13 cellular contexts compared by ENCODE assay signal in genomic region chr11:14636119-14636518, GRCh38. TPM values are rescaled to one million over a fixed set of nuclear protein-coding genes. Genes with fewer than 3 reads are reported as not detected.
A peak's percentile ranks its signal among the peaks of the same experiment; 100 is the strongest.
DNase-seq lines count a peak whose midpoint lies in the region; ATAC-seq and TF ChIP-seq lines count a peak whose summit lies in the region.
"Had no signal": no experiment of that assay in that cellular context is flagged by ENCODE, and none has a peak within 500 bp of the region (broad histone marks: within the 10 kb centered on the region; RNA-seq: fewer than 3 reads in every experiment).

No MANE protein-coding gene starts in this region.

- no peaks in the 10 kb centered on the region for H3K27me3 ChIP-seq in right atrium auricular region
- H3K27me3 ChIP-seq: heart left ventricle, testis had no signal

- H3K36me3 ChIP-seq in right atrium auricular region: no peaks in the 10 kb centered on the region
- H3K36me3 ChIP-seq: heart left ventricle had no signal

- intact Hi-C loops in activated CD4-positive, alpha-beta T cell treated with anti-CD3 and anti-CD28 coated beads, Interleukin-2, amount 10 ng/mL, durations not matched to agents 24 days and 14 days (cut with micrococcal nuclease): no loop called here
- intact Hi-C loops in activated CD8-positive, alpha-beta T cell treated with anti-CD3 and anti-CD28 coated beads for 36 hours (cut with micrococcal nuclease): no loop called here

- CTCF ChIA-PET in activated CD8-positive, alpha-beta T cell treated with anti-CD3 and anti-CD28 coated beads for 36 hours (lab: Charles Lee): interaction anchor here (0.8 to 2.8 kb wide), 6 partner anchors 12 to 269 kb away, joined by 3 to 9 read pairs (median 4); no protein-coding TSS in a partner anchor

- H3K27me3 Mint-ChIP-seq in activated CD4-positive, alpha-beta T cell treated with anti-CD3 and anti-CD28 coated beads, Interleukin-2, amount 10 ng/mL, durations not matched to agents 24 days and 14 days: no peaks in the 10 kb centered on the region
- H3K27me3 Mint-ChIP-seq in activated CD8-positive, alpha-beta T cell treated with anti-CD3 and anti-CD28 coated beads for 36 hours: no peaks in the 10 kb centered on the region
- H3K27me3 Mint-ChIP-seq in stimulated activated naive B cell treated with anti-CD40 and anti-IgM and Interleukin-4, amounts not matched to agents 10 μg/mL and 1 μg/mL and 100 μg/mL, for 72 hours: peaks cover 0 to 4% of the 10 kb centered on the region in 2 donors

- DNase-seq in activated CD4-positive, alpha-beta T cell treated with anti-CD3 and anti-CD28 coated beads, Interleukin-2, amount 10 ng/mL, durations not matched to agents 24 days and 14 days: peak; percentile 63
- no peak for DNase-seq in activated CD4-positive, alpha-beta T cell treated with anti-CD3 and anti-CD28 coated beads, Interleukin-2, amount 50 U/mL, for 1 hour
- peak; percentile 65 for DNase-seq in KG1 (lab: John Stamatoyannopoulos, UW)
- peak; percentile 34 for DNase-seq in activated CD8-positive, alpha-beta T cell treated with anti-CD3 and anti-CD28 coated beads for 36 hours
- no peak for DNase-seq in stimulated activated naive B cell treated with anti-CD40 and anti-IgM and Interleukin-4, amounts not matched to agents 10 μg/mL and 1 μg/mL and 100 μg/mL, for 72 hours
- no peak for DNase-seq in right atrium auricular region (ENCODE audit: low spot score)
- no peak for DNase-seq in middle frontal gyrus (ENCODE audit: extremely low spot score, low spot score)
- DNase-seq: 8988T, heart left ventricle, NCI-H1930, testis had no signal

- H3K4me3 ChIP-seq in right atrium auricular region: no peak overlapping the region
- H3K4me3 ChIP-seq: coronary artery, heart left ventricle, testis had no signal

- peak overlapping the region; percentile 32 for H3K4me3 Mint-ChIP-seq in activated CD4-positive, alpha-beta T cell treated with anti-CD3 and anti-CD28 coated beads, Interleukin-2, amount 10 ng/mL, durations not matched to agents 24 days and 14 days
- H3K4me3 Mint-ChIP-seq in activated CD8-positive, alpha-beta T cell treated with anti-CD3 and anti-CD28 coated beads for 36 hours: peak overlapping the region; percentile 37
- H3K4me3 Mint-ChIP-seq in stimulated activated naive B cell treated with anti-CD40 and anti-IgM and Interleukin-4, amounts not matched to agents 10 μg/mL and 1 μg/mL and 100 μg/mL, for 72 hours: no peak overlapping the region

- no peak for TF ChIP-seq CTCF in activated CD8-positive, alpha-beta T cell treated with anti-CD3 and anti-CD28 coated beads for 36 hours (IDR thresholded peaks at IDR 0.05)
- TF ChIP-seq CTCF in right atrium auricular region (IDR thresholded peaks at IDR 0.05): no peak

- H3K4me1 Mint-ChIP-seq in activated CD4-positive, alpha-beta T cell treated with anti-CD3 and anti-CD28 coated beads, Interleukin-2, amount 10 ng/mL, durations not matched to agents 24 days and 14 days: peaks cover 50% of the 10 kb centered on the region
- H3K4me1 Mint-ChIP-seq in activated CD8-positive, alpha-beta T cell treated with anti-CD3 and anti-CD28 coated beads for 36 hours (ENCODE audit: low read depth): peaks cover 65% of the 10 kb centered on the region
- H3K4me1 Mint-ChIP-seq in stimulated activated naive B cell treated with anti-CD40 and anti-IgM and Interleukin-4, amounts not matched to agents 10 μg/mL and 1 μg/mL and 100 μg/mL, for 72 hours: peaks cover 10 to 24% of the 10 kb centered on the region in 2 donors

- peak overlapping the region in 1 of 2 donors; percentile 6 for H3K27ac ChIP-seq in right atrium auricular region
- H3K27ac ChIP-seq: coronary artery, testis had no signal

- POLR2A ChIA-PET in activated CD8-positive, alpha-beta T cell treated with anti-CD3 and anti-CD28 coated beads for 36 hours (lab: Charles Lee): interaction anchor here (1.1 to 2.4 kb wide), 2 partner anchors 8 to 10 kb away, joined by 3 to 9 read pairs; partner anchors contain the start of gene PDE3B

- H3K27ac Mint-ChIP-seq in activated CD4-positive, alpha-beta T cell treated with anti-CD3 and anti-CD28 coated beads, Interleukin-2, amount 10 ng/mL, durations not matched to agents 24 days and 14 days: peak overlapping the region; percentile 50
- H3K27ac Mint-ChIP-seq in activated CD8-positive, alpha-beta T cell treated with anti-CD3 and anti-CD28 coated beads for 36 hours: peak overlapping the region; percentile 91
- H3K27ac Mint-ChIP-seq in stimulated activated naive B cell treated with anti-CD40 and anti-IgM and Interleukin-4, amounts not matched to agents 10 μg/mL and 1 μg/mL and 100 μg/mL, for 72 hours: peak overlapping the region; percentile 6

- H3K4me1 ChIP-seq in right atrium auricular region: no peaks in the 10 kb centered on the region
- H3K4me1 ChIP-seq: testis had no signal

- H3K36me3 Mint-ChIP-seq in activated CD4-positive, alpha-beta T cell treated with anti-CD3 and anti-CD28 coated beads, Interleukin-2, amount 10 ng/mL, durations not matched to agents 24 days and 14 days (ENCODE audit: low read depth): peaks cover 54% of the 10 kb centered on the region
- H3K36me3 Mint-ChIP-seq in activated CD8-positive, alpha-beta T cell treated with anti-CD3 and anti-CD28 coated beads for 36 hours (ENCODE audit: low read depth): peaks cover 68% of the 10 kb centered on the region
- no peaks in the 10 kb centered on the region for H3K36me3 Mint-ChIP-seq in stimulated activated naive B cell treated with anti-CD40 and anti-IgM and Interleukin-4, amounts not matched to agents 10 μg/mL and 1 μg/mL and 100 μg/mL, for 72 hours

- H3K9me3 Mint-ChIP-seq in activated CD4-positive, alpha-beta T cell treated with anti-CD3 and anti-CD28 coated beads, Interleukin-2, amount 10 ng/mL, durations not matched to agents 24 days and 14 days: peaks cover 4% of the 10 kb centered on the region
- H3K9me3 Mint-ChIP-seq in activated CD8-positive, alpha-beta T cell treated with anti-CD3 and anti-CD28 coated beads for 36 hours: peaks cover 29% of the 10 kb centered on the region
- H3K9me3 Mint-ChIP-seq in stimulated activated naive B cell treated with anti-CD40 and anti-IgM and Interleukin-4, amounts not matched to agents 10 μg/mL and 1 μg/mL and 100 μg/mL, for 72 hours: peaks cover under 1 to 2% of the 10 kb centered on the region in 2 donors

- no peaks in the 10 kb centered on the region for H3K9me3 ChIP-seq in right atrium auricular region
- H3K9me3 ChIP-seq: heart left ventricle, testis had no signal

- peak; percentile 53 for ATAC-seq in activated CD8-positive, alpha-beta T cell treated with anti-CD3 and anti-CD28 coated beads for 36 hours
- peak; percentile 80 to 83 for ATAC-seq in stimulated activated naive B cell treated with anti-CD40 and anti-IgM and Interleukin-4, amounts not matched to agents 10 μg/mL and 1 μg/mL and 100 μg/mL, for 72 hours (replicated peaks)
- no peak for ATAC-seq in HG03442 (IDR thresholded peaks at IDR 0.05; ENCODE audit: unreplicated experiment)

RNA-seq across cellular contexts. Expression of gene PDE3B, which starts 7.5 kb away (rescaled TPM):
- total RNA-seq in activated CD4-positive, alpha-beta T cell treated with anti-CD3 and anti-CD28 coated beads, Interleukin-2, amount 10 ng/mL, durations not matched to agents 24 days and 14 days: 49.3 and 52.8 TPM in 2 replicates
- total RNA-seq in activated CD8-positive, alpha-beta T cell treated with anti-CD3 and anti-CD28 coated beads for 36 hours: 10 to 100 TPM; 42.3 to 43.1 TPM
- 10 to 100 TPM; 13.9 to 15.3 TPM for total RNA-seq in right atrium auricular region

Comparison
In these comparisons a context has a peak if more than half of its experiments do, and no peak if none do; other contexts are left out.
1. DNase-seq: peak in activated CD4-positive, alpha-beta T cell treated with anti-CD3 and anti-CD28 coated beads, Interleukin-2, amount 10 ng/mL, durations not matched to agents 24 days and 14 days (single experiment), KG1 (single experiment) and activated CD8-positive, alpha-beta T cell treated with anti-CD3 and anti-CD28 coated beads for 36 hours (single experiment); none in activated CD4-positive, alpha-beta T cell treated with anti-CD3 and anti-CD28 coated beads, Interleukin-2, amount 50 U/mL, for 1 hour (single experiment), stimulated activated naive B cell treated with anti-CD40 and anti-IgM and Interleukin-4, amounts not matched to agents 10 μg/mL and 1 μg/mL and 100 μg/mL, for 72 hours (single experiment), right atrium auricular region (single experiment) and middle frontal gyrus (single experiment).
2. H3K27ac Mint-ChIP-seq: peak in every context shown above with its lines; median percentile 91 in activated CD8-positive, alpha-beta T cell treated with anti-CD3 and anti-CD28 coated beads for 36 hours; 50 in activated CD4-positive, alpha-beta T cell treated with anti-CD3 and anti-CD28 coated beads, Interleukin-2, amount 10 ng/mL, durations not matched to agents 24 days and 14 days; 6 in stimulated activated naive B cell treated with anti-CD40 and anti-IgM and Interleukin-4, amounts not matched to agents 10 μg/mL and 1 μg/mL and 100 μg/mL, for 72 hours.
3. H3K4me3 Mint-ChIP-seq: peak in activated CD4-positive, alpha-beta T cell treated with anti-CD3 and anti-CD28 coated beads, Interleukin-2, amount 10 ng/mL, durations not matched to agents 24 days and 14 days (single experiment) and activated CD8-positive, alpha-beta T cell treated with anti-CD3 and anti-CD28 coated beads for 36 hours (single experiment); none in stimulated activated naive B cell treated with anti-CD40 and anti-IgM and Interleukin-4, amounts not matched to agents 10 μg/mL and 1 μg/mL and 100 μg/mL, for 72 hours (0 of 2).